1 cellular context compared by ENCODE assay signal in genomic region chr10:35821339-35821911, GRCh38.
TF ChIP-seq lines count a peak whose summit lies in the region.

No MANE protein-coding gene starts in this region.

TF ChIP-seq in GM12878, 131 proteins besides CTCF, POLR2A, EP300 and RAD21 (continued from another document and continues in another):
- TF ChIP-seq MYC (IDR thresholded peaks at IDR 0.05; ENCODE audit: insufficient read depth, insufficient read length, insufficient replicate concordance, low read length, severe bottlenecking) (no peak), DPF2 (IDR thresholded peaks at IDR 0.05) (peak; percentile 56; the same call in 1 of the 2 replicates), POU2F2 (IDR thresholded peaks at IDR 0.05; ENCODE audit: borderline replicate concordance, low read depth, low read length) (no peak), ZNF274 (IDR thresholded peaks at IDR 0.05; ENCODE audit: insufficient read depth, insufficient read length) (no peak), SKIL (IDR thresholded peaks at IDR 0.05; ENCODE audit: low read depth, poor library complexity, severe bottlenecking) (peak; percentile 59), ZNF217 (IDR thresholded peaks at IDR 0.05) (no peak), NR2C1 (IDR thresholded peaks at IDR 0.05) (no peak), STAT3 (IDR thresholded peaks at IDR 0.05; ENCODE audit: low read depth, low read length) (no peak), ZNF384 (IDR thresholded peaks at IDR 0.05; ENCODE audit: borderline replicate concordance, low read depth, low read length) (no peak), RELA (IDR thresholded peaks at IDR 0.05; ENCODE audit: borderline replicate concordance, partially characterized antibody) (no peak), SMC3 (IDR thresholded peaks at IDR 0.05; ENCODE audit: borderline replicate concordance, low read length) (no peak), IRF3 (IDR thresholded peaks at IDR 0.05) (no peak), CREM (IDR thresholded peaks at IDR 0.05; ENCODE audit: low read depth) (peak; percentile 30; the same call in 1 of the 2 replicates), SUPT20H (IDR thresholded peaks at IDR 0.05; ENCODE audit: borderline replicate concordance, control insufficient read depth, low read depth, low read length) (no peak), CEBPB (IDR thresholded peaks at IDR 0.05; ENCODE audit: borderline replicate concordance in 1 of 2, low read depth in 2 of 2, low read length in 2 of 2) (no peak), CUX1 (IDR thresholded peaks at IDR 0.05; ENCODE audit: insufficient replicate concordance, low read depth, low read length) (no peak), RFX5 (IDR thresholded peaks at IDR 0.05; ENCODE audit: low read depth, low read length) (no peak), IRF5 (IDR thresholded peaks at IDR 0.05; ENCODE audit: borderline replicate concordance) (no peak), NFYA (IDR thresholded peaks at IDR 0.05; ENCODE audit: borderline replicate concordance, low read depth, low read length) (no peak), E2F4 (IDR thresholded peaks at IDR 0.05; ENCODE audit: low read depth, low read length) (no peak), HDGF (IDR thresholded peaks at IDR 0.05) (no peak), HSF1 (IDR thresholded peaks at IDR 0.05; ENCODE audit: low read depth, low read length) (no peak), PBX3 (IDR thresholded peaks at IDR 0.05; ENCODE audit: insufficient replicate concordance, low read depth, low read length) (no peak), TBL1XR1 (IDR thresholded peaks at IDR 0.05; ENCODE audit: low read depth, low read length) (no peak), SRF (IDR thresholded peaks at IDR 0.05; ENCODE audit: low read depth in 2 of 2, low read length in 2 of 2) (no peak), CHD1 (IDR thresholded peaks at IDR 0.05; ENCODE audit: low read depth, low read length) (no peak), CEBPZ (IDR thresholded peaks at IDR 0.05; ENCODE audit: low read depth, low read length) (no peak), RAD51 (IDR thresholded peaks at IDR 0.05) (no peak), JUND (IDR thresholded peaks at IDR 0.05; ENCODE audit: low read depth, low read length) (no peak), BCL11A (IDR thresholded peaks at IDR 0.05; ENCODE audit: low read depth, low read length) (no peak), KAT2A (conservative IDR thresholded peaks at IDR 0.05; ENCODE audit: control insufficient read depth, low read depth, low read length) (no peak), ZNF207 (IDR thresholded peaks at IDR 0.05; ENCODE audit: borderline replicate concordance) (no peak), MAX (IDR thresholded peaks at IDR 0.05; ENCODE audit: low read depth, low read length) (no peak), HDAC2 (IDR thresholded peaks at IDR 0.05) (no peak), TARDBP (IDR thresholded peaks at IDR 0.05; ENCODE audit: borderline replicate concordance) (no peak), CBX5 (IDR thresholded peaks at IDR 0.05; ENCODE audit: low read depth) (no peak), NR2F1 (conservative IDR thresholded peaks at IDR 0.05) (0 out of 2 replicates have a peak, but pooled peaks have one; percentile 25), POLR2AphosphoS2 (IDR thresholded peaks at IDR 0.05; ENCODE audit: low read depth, low read length) (no peak), NKRF (conservative IDR thresholded peaks at IDR 0.05) (no peak), ZNF622 (IDR thresholded peaks at IDR 0.05) (no peak)
